ENCODE assay signal across 9 cellular contexts in genomic region chr13:112710855-112711527, GRCh38. TPM values are rescaled to one million over a fixed set of nuclear protein-coding genes. Genes with fewer than 3 reads are reported as not detected.
DNase-seq lines count a peak whose midpoint lies in the region; FAIRE-seq and TF ChIP-seq lines count a peak whose summit lies in the region.
"Had no signal": no experiment of that assay in that cellular context is flagged by ENCODE, and none has a peak within 500 bp of the region (broad histone marks: within the 10 kb centered on the region; RNA-seq: fewer than 3 reads in every experiment).

No MANE protein-coding gene starts in this region.

- no peaks in the 10 kb centered on the region for H3K27me3 Mint-ChIP-seq in activated T-cell treated with anti-CD3 and anti-CD28 coated beads, Interleukin-2, amount 50 U/mL, for 24 hours

- H3K27ac Mint-ChIP-seq in activated T-cell treated with anti-CD3 and anti-CD28 coated beads, Interleukin-2, amount 50 U/mL, for 24 hours, result no peak overlapping the region

- H3K36me3 Mint-ChIP-seq in activated T-cell treated with anti-CD3 and anti-CD28 coated beads, Interleukin-2, amount 50 U/mL, for 24 hours (ENCODE audit: low read depth), result peaks cover 9% of the 10 kb centered on the region

- DNase-seq in Peyer's patch, result peak in 2 of 3 donors; percentile 30 to 45
- no peak for DNase-seq in epithelial cell of prostate (ENCODE audit: low read depth, low spot score)
- no peak for DNase-seq in activated T-cell treated with anti-CD3 and anti-CD28 coated beads, Interleukin-2, amount 50 U/mL, for 24 hours
- no peak for DNase-seq in NCI-H1694 (lab: John Stamatoyannopoulos, UW)
- no peak for DNase-seq in NCI-H774 (lab: John Stamatoyannopoulos, UW)
- no peak for DNase-seq in GM19239 (ENCODE audit: insufficient read length, low spot score)
- DNase-seq: effector CD4-positive, alpha-beta T cell had no signal

- FAIRE-seq in GM19239 (lab: Jason Lieb, UNC), result no peak

- H3K27me3 ChIP-seq in Peyer's patch (no peaks in the 10 kb centered on the region), muscle layer of colon (ENCODE audit: control insufficient read depth in 1 of 2, insufficient read depth in 2 of 2, low read length in 2 of 2) (no peaks in the 10 kb centered on the region), thymus (ENCODE audit: control insufficient read depth, insufficient read depth) (no peaks in the 10 kb centered on the region)

- no peak overlapping the region for H3K4me3 Mint-ChIP-seq in activated T-cell treated with anti-CD3 and anti-CD28 coated beads, Interleukin-2, amount 50 U/mL, for 24 hours

- 96% methylated on average over 22 of the region's 22 CpGs for whole genome bisulfite sequencing in thymus

- H3K4me3 ChIP-seq in Peyer's patch (peak overlapping the region in 2 of 4 donors; percentile 28 to 35), muscle layer of colon (ENCODE audit: low read depth in 1 of 2, low read length in 2 of 2) (peak overlapping the region in 1 of 2 donors; percentile 51), thymus (ENCODE audit: low read length) (no peak overlapping the region)

- H3K36me3 ChIP-seq in Peyer's patch (no peaks in the 10 kb centered on the region), muscle layer of colon (ENCODE audit: insufficient read depth, low read length) (no peaks in the 10 kb centered on the region), thymus (ENCODE audit: control insufficient read depth, insufficient read depth) (no peaks in the 10 kb centered on the region)

- no peaks in the 10 kb centered on the region for H3K9me3 Mint-ChIP-seq in activated T-cell treated with anti-CD3 and anti-CD28 coated beads, Interleukin-2, amount 50 U/mL, for 24 hours

- TF ChIP-seq CTCF in Peyer's patch (IDR thresholded peaks at IDR 0.05), result no peak

- H3K27ac ChIP-seq in Peyer's patch, result peak overlapping the region; percentile 52 to 90 (median 76)
- peak overlapping the region; percentile 36 for H3K27ac ChIP-seq in epithelial cell of prostate
- H3K27ac ChIP-seq in muscle layer of colon (ENCODE audit: low read depth, low read length), result peak overlapping the region; percentile 61
- peak overlapping the region; percentile 52 for H3K27ac ChIP-seq in thymus (ENCODE audit: low read depth)

- no peak for TF ChIP-seq POLR2A in Peyer's patch (IDR thresholded peaks at IDR 0.05)

- H3K4me1 Mint-ChIP-seq in activated T-cell treated with anti-CD3 and anti-CD28 coated beads, Interleukin-2, amount 50 U/mL, for 24 hours (ENCODE audit: low read depth), result peaks cover 40% of the 10 kb centered on the region

- H3K4me1 ChIP-seq in Peyer's patch, result peaks cover 0 to 19% (median 4%) of the 10 kb centered on the region in 4 donors
- peaks cover 26% of the 10 kb centered on the region for H3K4me1 ChIP-seq in muscle layer of colon (ENCODE audit: insufficient read depth, low read length)
- H3K4me1 ChIP-seq in thymus (ENCODE audit: control insufficient read depth, insufficient read depth, low read length), result peaks cover 11% of the 10 kb centered on the region

- H3K9ac ChIP-seq in muscle layer of colon (ENCODE audit: low read length), result peak overlapping the region; percentile 56

- no peaks in the 10 kb centered on the region for H3K9me3 ChIP-seq in Peyer's patch
- H3K9me3 ChIP-seq in muscle layer of colon (ENCODE audit: low read length), result no peaks in the 10 kb centered on the region
- no peaks in the 10 kb centered on the region for H3K9me3 ChIP-seq in thymus (ENCODE audit: control insufficient read depth)

RNA-seq across cellular contexts. Expression of gene ATP11A, which starts 21.2 kb away (rescaled TPM):
- total RNA-seq in Peyer's patch, result 10 to 100 TPM; 33.1 to 64.2 (median 53.7) TPM
- polyA plus RNA-seq in thymus, result 7.2 TPM

Comparison
In these comparisons a context has a peak if more than half of its experiments do, and no peak if none do; other contexts are left out.
1. DNase-seq: peak in Peyer's patch (2 of 3); none in epithelial cell of prostate (single experiment), activated T-cell treated with anti-CD3 and anti-CD28 coated beads, Interleukin-2, amount 50 U/mL, for 24 hours (single experiment), NCI-H1694 (single experiment), NCI-H774 (single experiment) and GM19239 (single experiment).
2. Peak in every context shown above with its lines, with median percentiles within 50 percentile points of each other: H3K27ac ChIP-seq.